In the genomic region with DNA sequence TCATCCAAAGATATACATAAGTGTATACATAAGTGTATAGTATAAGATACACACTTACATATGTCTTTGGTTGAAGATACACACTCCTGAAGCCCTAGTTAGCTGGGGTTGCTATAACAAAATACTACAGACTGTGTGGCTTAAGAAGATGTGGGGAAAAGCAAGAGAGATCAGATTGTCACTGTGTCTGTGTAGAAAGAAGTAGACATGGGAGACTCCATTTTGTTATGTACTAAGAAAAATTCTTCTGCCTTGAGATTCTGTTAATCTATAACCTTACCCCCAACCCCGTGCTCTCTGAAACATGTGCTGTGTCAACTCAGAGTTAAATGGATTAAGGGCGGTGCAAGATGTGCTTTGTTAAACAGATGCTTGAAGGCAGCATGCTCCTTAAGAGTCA, we compare ENCODE assay signal across 9 cellular contexts. TPM values are rescaled to one million over a fixed set of nuclear protein-coding genes. Genes with fewer than 3 reads are reported as not detected.
"Had no signal": no experiment of that assay in that cellular context is flagged by ENCODE, and none has a peak within 500 bp of the region (broad histone marks: within the 10 kb centered on the region; RNA-seq: fewer than 3 reads in every experiment).

No MANE protein-coding gene starts in this region.

RNA-seq across cellular contexts. Expression of gene ADIPOQ, which starts 50.6 kb away (rescaled TPM):
- total RNA-seq: LHCN-M2; MCF 10A; OCI-LY7; PC-9; RPMI7951; SJCRH30; SK-MEL-5; T-cell; T-helper 1 cell treated with Interleukin-12 subunit alpha and Interleukin-12 subunit beta and Interleukin-4 antibody, amounts not matched to agents 30 ng/mL and 1 ng/mL, for 36 hours had no signal
